In the genomic region with DNA sequence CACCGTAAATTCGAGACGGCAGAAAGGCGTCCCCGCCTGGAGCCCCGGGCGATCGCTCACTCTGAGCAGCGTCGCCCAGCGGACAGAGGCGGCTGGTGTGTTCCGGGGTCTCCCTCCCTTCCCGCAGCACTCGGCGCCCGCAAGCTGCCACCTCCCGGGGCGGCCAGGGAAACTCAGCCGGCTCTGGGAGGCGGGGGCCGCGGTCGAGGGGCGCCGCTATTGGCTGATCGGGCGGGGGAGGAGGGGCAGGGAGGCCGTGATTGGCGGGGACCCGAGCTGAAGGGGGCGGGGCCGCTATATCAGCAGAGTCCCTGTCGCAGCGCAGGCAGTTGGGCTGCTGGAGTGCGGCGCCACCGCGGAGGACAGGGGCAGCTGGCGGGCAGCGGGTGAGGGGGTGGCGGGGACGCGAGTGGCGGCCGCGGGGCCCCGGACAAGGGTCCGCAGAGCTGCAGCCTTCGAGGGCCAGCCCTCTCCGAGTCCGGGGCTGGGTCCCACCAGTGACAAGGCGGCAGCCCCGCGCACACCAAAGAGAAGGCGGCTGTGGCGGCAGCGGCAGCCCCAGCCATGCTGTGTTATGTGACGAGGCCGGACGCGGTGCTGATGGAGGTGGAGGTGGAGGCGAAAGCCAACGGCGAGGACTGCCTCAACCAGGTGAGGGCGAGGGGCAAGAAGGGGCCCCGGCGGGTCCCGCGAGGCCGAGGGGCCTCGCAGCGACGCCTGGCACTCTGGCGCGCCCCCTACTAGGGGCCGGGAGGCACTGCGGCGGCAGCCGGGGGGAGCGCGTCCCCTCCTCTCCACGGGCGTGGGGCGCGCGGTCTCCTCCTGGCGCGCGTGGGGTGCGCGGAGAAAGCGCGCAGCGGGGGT, we compare ENCODE assay signal across 8 cellular contexts. TPM values are rescaled to one million over a fixed set of nuclear protein-coding genes. Genes with fewer than 3 reads are reported as not detected.
DNase-seq lines count a peak whose midpoint lies in the region; ATAC-seq and TF ChIP-seq lines count a peak whose summit lies in the region.

A gene (plus strand): TSS at position 328 of the 864 bp plus-strand sequence. CDS start 237 bp downstream, at position 565.

- CTCF ChIA-PET in activated CD4-positive, alpha-beta T cell treated with anti-CD3 and anti-CD28 coated beads for 36 hours (lab: Charles Lee) = interaction anchor here (0.6 to 1.4 kb wide), 16 partner anchors 9 to 461 kb away, joined by 3 to 9 read pairs (median 4); no protein-coding TSS in a partner anchor

- H3K4me3 ChIP-seq in BLaER1 treated with 17β-estradiol and CSF1 and Interleukin-3, amounts not matched to agents 10 nM and 100 nM = peak within 1 kb of the TSS; percentile 93 to 100 (median 97)
- peak within 1 kb of the TSS; percentile 84 for H3K4me3 ChIP-seq in choroid plexus epithelial cell (ENCODE audit: low read depth, low read length)

- peaks cover 22% of the 10 kb centered on the region for H3K36me3 Mint-ChIP-seq in activated CD4-positive, alpha-beta T cell treated with anti-CD3 and anti-CD28 coated beads for 36 hours (ENCODE audit: low read depth)

- TF ChIP-seq CTCF in choroid plexus epithelial cell (conservative IDR thresholded peaks at IDR 0.05; ENCODE audit: low read depth, low read length) = peak; percentile 61

- peak within 1 kb of the TSS; percentile 92 to 99 (median 97) for H3K27ac ChIP-seq in BLaER1 treated with 17β-estradiol and CSF1 and Interleukin-3, amounts not matched to agents 10 nM and 100 nM

- peaks cover 12 to 39% (median 28%) of the 10 kb centered on the region in 11 experiments; a peak in 21 of 22 replicates for H3K36me3 ChIP-seq in BLaER1 treated with 17β-estradiol and CSF1 and Interleukin-3, amounts not matched to agents 10 nM and 100 nM

- peaks cover 16 to 31% (median 28%) of the 10 kb centered on the region in 10 experiments for H3K4me1 ChIP-seq in BLaER1 treated with 17β-estradiol and CSF1 and Interleukin-3, amounts not matched to agents 10 nM and 100 nM

- H3K4me3 Mint-ChIP-seq in activated CD4-positive, alpha-beta T cell treated with anti-CD3 and anti-CD28 coated beads for 36 hours = peak within 1 kb of the TSS; percentile 90

- H3K27me3 Mint-ChIP-seq in activated CD4-positive, alpha-beta T cell treated with anti-CD3 and anti-CD28 coated beads for 36 hours = no peaks in the 10 kb centered on the region

- peak within 1 kb of the TSS; percentile 86 for H3K27ac Mint-ChIP-seq in activated CD4-positive, alpha-beta T cell treated with anti-CD3 and anti-CD28 coated beads for 36 hours

- H3K9me3 ChIP-seq in BLaER1 treated with 17β-estradiol and CSF1 and Interleukin-3, amounts not matched to agents 10 nM and 100 nM (replicated peaks in 1 of 11) = no peaks in the 10 kb centered on the region

- no peaks in the 10 kb centered on the region for H3K9me3 Mint-ChIP-seq in activated CD4-positive, alpha-beta T cell treated with anti-CD3 and anti-CD28 coated beads for 36 hours (ENCODE audit: low read depth)

- H4K20me1 ChIP-seq in BLaER1 treated with 17β-estradiol and CSF1 and Interleukin-3, amounts not matched to agents 10 nM and 100 nM = peaks cover 43 to 50% (median 48%) of the 10 kb centered on the region in 11 experiments; a peak in 21 of 22 replicates

- H3K9ac ChIP-seq in BLaER1 treated with 17β-estradiol and CSF1 and Interleukin-3, amounts not matched to agents 10 nM and 100 nM = peak within 1 kb of the TSS; percentile 95 to 100 (median 99)

- peaks cover 24% of the 10 kb centered on the region for H3K4me1 Mint-ChIP-seq in activated CD4-positive, alpha-beta T cell treated with anti-CD3 and anti-CD28 coated beads for 36 hours

- peak; percentile 76 for DNase-seq in GM19240 (ENCODE audit: insufficient read length, low spot score)
- DNase-seq in NCI-H524 (lab: John Stamatoyannopoulos, UW) = peak; percentile 91 to 94
- peak; percentile 98 for DNase-seq in activated CD4-positive, alpha-beta T cell treated with anti-CD3 and anti-CD28 coated beads for 36 hours
- peak; percentile 92 for DNase-seq in choroid plexus epithelial cell (ENCODE audit: low read depth)
- DNase-seq in kidney tubule cell (ENCODE audit: low spot score) = peak; percentile 93
- DNase-seq in stimulated activated CD4-positive, alpha-beta T cell treated with anti-CD3 and anti-CD28 coated beads, Interleukin-1b, Interleukin-23, amount 100 ng/mL, for 1 hour (ENCODE audit: low read depth in 2 of 2) = peak; percentile 94 to 95

- peak within 1 kb of the TSS; percentile 78 to 96 (median 86) for H3K4me2 ChIP-seq in BLaER1 treated with 17β-estradiol and CSF1 and Interleukin-3, amounts not matched to agents 10 nM and 100 nM

- ATAC-seq in HG03457 (IDR thresholded peaks at IDR 0.05; ENCODE audit: unreplicated experiment) = peak; percentile 62
- peak; percentile 82 for ATAC-seq in activated CD4-positive, alpha-beta T cell treated with anti-CD3 and anti-CD28 coated beads for 36 hours

- no peaks in the 10 kb centered on the region for H3K27me3 ChIP-seq in BLaER1 treated with 17β-estradiol and CSF1 and Interleukin-3, amounts not matched to agents 10 nM and 100 nM

- intact Hi-C loops in activated CD4-positive, alpha-beta T cell treated with anti-CD3 and anti-CD28 coated beads for 36 hours (cut with DNase I, micrococcal nuclease) = loop anchor here (1.0 to 5.0 kb wide), 10 partner anchors 8 to 1578 kb away; a partner anchor contains a TSS

- POLR2A ChIA-PET in activated CD4-positive, alpha-beta T cell treated with anti-CD3 and anti-CD28 coated beads for 36 hours (lab: Charles Lee) = interaction anchor here (0.8 to 1.9 kb wide), 16 partner anchors 8 to 467 kb away, joined by 3 to 14 read pairs (median 4); no protein-coding TSS in a partner anchor

RNA-seq across cellular contexts. Expression of the gene that starts here (rescaled TPM):
- 10 to 100 TPM in 1 of 2 experiments, 1 to 10 TPM in 1; 9.2 to 10.6 TPM for total RNA-seq in activated CD4-positive, alpha-beta T cell treated with anti-CD3 and anti-CD28 coated beads for 36 hours

Comparison
In these comparisons a context has a peak if more than half of its experiments do, and no peak if none do; other contexts are left out.
1. Peak in every context shown above with its lines: DNase-seq, ATAC-seq, H3K4me3 ChIP-seq and H3K27ac ChIP-seq.